Comparison of ENCODE assay signal across 1 cellular context in the genomic region with DNA sequence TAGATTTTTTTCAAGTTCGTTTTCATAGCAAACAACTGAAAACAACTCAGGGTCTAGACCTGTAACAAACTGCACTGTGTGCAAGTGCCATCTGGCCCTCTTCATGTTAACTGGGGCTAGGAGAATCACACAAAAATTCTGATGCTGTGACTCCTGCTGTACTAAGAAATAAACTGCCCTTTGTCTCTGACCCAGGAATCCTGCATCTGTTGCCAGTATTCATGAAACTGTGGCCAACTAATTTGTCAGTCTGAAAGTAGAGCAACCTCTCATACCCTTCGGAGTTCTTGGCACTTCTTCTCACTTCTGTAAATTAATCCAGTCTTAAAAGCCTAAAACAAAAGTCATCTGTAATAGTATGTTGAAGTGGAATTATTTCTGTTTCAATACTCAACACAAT.
TF ChIP-seq lines count a peak whose summit lies in the region.

No MANE protein-coding gene starts in this region.

TF ChIP-seq in SK-N-SH, 30 proteins besides CTCF, POLR2A, EP300 and RAD21 (continued from another document):
- TF ChIP-seq, protein P1, sequence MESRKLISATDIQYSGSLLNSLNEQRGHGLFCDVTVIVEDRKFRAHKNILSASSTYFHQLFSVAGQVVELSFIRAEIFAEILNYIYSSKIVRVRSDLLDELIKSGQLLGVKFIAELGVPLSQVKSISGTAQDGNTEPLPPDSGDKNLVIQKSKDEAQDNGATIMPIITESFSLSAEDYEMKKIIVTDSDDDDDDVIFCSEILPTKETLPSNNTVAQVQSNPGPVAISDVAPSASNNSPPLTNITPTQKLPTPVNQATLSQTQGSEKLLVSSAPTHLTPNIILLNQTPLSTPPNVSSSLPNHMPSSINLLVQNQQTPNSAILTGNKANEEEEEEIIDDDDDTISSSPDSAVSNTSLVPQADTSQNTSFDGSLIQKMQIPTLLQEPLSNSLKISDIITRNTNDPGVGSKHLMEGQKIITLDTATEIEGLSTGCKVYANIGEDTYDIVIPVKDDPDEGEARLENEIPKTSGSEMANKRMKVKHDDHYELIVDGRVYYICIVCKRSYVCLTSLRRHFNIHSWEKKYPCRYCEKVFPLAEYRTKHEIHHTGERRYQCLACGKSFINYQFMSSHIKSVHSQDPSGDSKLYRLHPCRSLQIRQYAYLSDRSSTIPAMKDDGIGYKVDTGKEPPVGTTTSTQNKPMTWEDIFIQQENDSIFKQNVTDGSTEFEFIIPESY (IDR thresholded peaks at IDR 0.05; ENCODE audit: borderline replicate concordance, low read depth), result no peak
- TF ChIP-seq JUND (IDR thresholded peaks at IDR 0.05) (no peak), EZH2phosphoT487 (IDR thresholded peaks at IDR 0.05; ENCODE audit: borderline replicate concordance, low read depth) (no peak), MXI1 (IDR thresholded peaks at IDR 0.05; ENCODE audit: low read depth, low read length) (no peak), NFIC (IDR thresholded peaks at IDR 0.05; ENCODE audit: borderline replicate concordance) (no peak), FOXM1 (IDR thresholded peaks at IDR 0.05; ENCODE audit: low read depth) (no peak)
- TF ChIP-seq, protein P2, sequence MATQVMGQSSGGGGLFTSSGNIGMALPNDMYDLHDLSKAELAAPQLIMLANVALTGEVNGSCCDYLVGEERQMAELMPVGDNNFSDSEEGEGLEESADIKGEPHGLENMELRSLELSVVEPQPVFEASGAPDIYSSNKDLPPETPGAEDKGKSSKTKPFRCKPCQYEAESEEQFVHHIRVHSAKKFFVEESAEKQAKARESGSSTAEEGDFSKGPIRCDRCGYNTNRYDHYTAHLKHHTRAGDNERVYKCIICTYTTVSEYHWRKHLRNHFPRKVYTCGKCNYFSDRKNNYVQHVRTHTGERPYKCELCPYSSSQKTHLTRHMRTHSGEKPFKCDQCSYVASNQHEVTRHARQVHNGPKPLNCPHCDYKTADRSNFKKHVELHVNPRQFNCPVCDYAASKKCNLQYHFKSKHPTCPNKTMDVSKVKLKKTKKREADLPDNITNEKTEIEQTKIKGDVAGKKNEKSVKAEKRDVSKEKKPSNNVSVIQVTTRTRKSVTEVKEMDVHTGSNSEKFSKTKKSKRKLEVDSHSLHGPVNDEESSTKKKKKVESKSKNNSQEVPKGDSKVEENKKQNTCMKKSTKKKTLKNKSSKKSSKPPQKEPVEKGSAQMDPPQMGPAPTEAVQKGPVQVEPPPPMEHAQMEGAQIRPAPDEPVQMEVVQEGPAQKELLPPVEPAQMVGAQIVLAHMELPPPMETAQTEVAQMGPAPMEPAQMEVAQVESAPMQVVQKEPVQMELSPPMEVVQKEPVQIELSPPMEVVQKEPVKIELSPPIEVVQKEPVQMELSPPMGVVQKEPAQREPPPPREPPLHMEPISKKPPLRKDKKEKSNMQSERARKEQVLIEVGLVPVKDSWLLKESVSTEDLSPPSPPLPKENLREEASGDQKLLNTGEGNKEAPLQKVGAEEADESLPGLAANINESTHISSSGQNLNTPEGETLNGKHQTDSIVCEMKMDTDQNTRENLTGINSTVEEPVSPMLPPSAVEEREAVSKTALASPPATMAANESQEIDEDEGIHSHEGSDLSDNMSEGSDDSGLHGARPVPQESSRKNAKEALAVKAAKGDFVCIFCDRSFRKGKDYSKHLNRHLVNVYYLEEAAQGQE (IDR thresholded peaks at IDR 0.05; ENCODE audit: low read depth, low read length), result no peak
